ENCODE assay signal across 1 cellular context in the genomic region with DNA sequence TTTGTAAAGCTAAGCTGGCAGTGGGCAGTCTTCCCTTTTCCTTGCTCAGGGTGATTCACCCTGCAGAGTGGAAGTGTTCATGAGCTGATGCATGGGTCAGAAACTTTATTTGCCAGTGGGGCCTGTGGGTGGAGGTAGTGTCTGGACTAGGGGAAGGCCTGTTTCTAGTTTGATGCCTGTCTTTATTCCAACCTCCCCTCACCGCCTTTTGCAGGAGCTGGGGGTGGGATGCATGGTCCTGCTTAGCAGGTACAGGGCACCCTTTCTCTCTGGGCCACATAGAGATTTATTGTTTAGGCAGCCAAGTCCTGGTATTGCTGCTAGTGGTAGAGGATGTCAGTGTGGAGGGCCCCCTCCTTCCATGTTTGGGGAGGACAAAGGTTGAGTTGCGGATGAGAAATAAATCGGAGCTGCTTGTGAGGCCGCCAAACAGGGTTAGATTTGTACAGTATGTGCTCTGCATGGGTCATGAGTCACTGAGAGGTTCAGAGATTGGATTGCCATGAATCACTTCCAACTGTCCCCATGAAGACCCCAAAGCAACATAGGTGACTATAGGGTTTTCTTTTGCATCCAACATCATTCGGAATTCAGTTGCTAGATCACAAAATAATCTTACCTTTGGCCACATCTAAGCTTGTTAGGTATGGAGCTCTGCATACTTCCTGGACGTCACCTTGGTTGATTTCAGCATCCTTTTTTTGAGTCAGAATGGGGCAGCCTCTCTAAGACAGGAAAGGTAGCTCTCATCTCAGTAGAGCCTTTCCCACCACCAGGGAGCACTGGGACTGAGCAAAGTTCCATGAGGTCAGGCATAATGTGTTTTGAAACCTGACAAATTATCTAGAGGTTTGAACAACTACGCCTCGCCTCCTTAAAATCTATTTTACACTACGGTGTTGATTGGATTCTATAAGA.
A peak's percentile ranks its signal among the peaks of the same experiment; 100 is the strongest.
TF ChIP-seq lines count a peak whose summit lies in the region.

No MANE protein-coding gene starts in this region.

TF ChIP-seq in HepG2, 621 proteins besides CTCF, POLR2A, EP300 and RAD21 (continued from another document and continues in another):
- TF ChIP-seq NFAT5 (CRISPR knock-in tag; IDR thresholded peaks at IDR 0.05), result no peak
- no peak for TF ChIP-seq SALL2 (CRISPR knock-in tag; IDR thresholded peaks at IDR 0.05)
- TF ChIP-seq PAXIP1 (CRISPR knock-in tag; conservative IDR thresholded peaks at IDR 0.05), result peak; percentile 99
- no peak for TF ChIP-seq ZNF10 (CRISPR knock-in tag; IDR thresholded peaks at IDR 0.05; ENCODE audit: borderline replicate concordance, low read depth)
- no peak for TF ChIP-seq PBX3 (CRISPR knock-in tag; IDR thresholded peaks at IDR 0.05; ENCODE audit: borderline replicate concordance)
- no peak for TF ChIP-seq TP53 (CRISPR knock-in tag; conservative IDR thresholded peaks at IDR 0.05)
- TF ChIP-seq HIVEP1 (CRISPR knock-in tag; IDR thresholded peaks at IDR 0.05), result no peak
- no peak for TF ChIP-seq ZNF737 (CRISPR knock-in tag; IDR thresholded peaks at IDR 0.05; ENCODE audit: borderline replicate concordance)
- no peak for TF ChIP-seq ZNF563 (CRISPR knock-in tag; IDR thresholded peaks at IDR 0.05)
- no peak for TF ChIP-seq ZKSCAN5 (CRISPR knock-in tag; IDR thresholded peaks at IDR 0.05)
- TF ChIP-seq HDAC6 (IDR thresholded peaks at IDR 0.05; ENCODE audit: low read depth, low read length), result no peak
- no peak for TF ChIP-seq KLF13 (CRISPR knock-in tag; IDR thresholded peaks at IDR 0.05)
- peak; percentile 86; the same call in 1 of the 2 replicates for TF ChIP-seq ZNF556 (CRISPR knock-in tag; IDR thresholded peaks at IDR 0.05; ENCODE audit: borderline replicate concordance)
- TF ChIP-seq ZFP36L2 (CRISPR knock-in tag; IDR thresholded peaks at IDR 0.05), result no peak
- TF ChIP-seq ZNF251 (CRISPR knock-in tag; IDR thresholded peaks at IDR 0.05), result no peak
- peak; percentile 87 for TF ChIP-seq ZSCAN29 (CRISPR knock-in tag; conservative IDR thresholded peaks at IDR 0.05)
- TF ChIP-seq KDM6A (CRISPR knock-in tag; IDR thresholded peaks at IDR 0.05; ENCODE audit: low read depth), result peak; percentile 82
- peak; percentile 63 for TF ChIP-seq ZNF263 (CRISPR knock-in tag; IDR thresholded peaks at IDR 0.05)
- peak; percentile 75; the same call in 1 of the 2 replicates for TF ChIP-seq HOXA3 (CRISPR knock-in tag; IDR thresholded peaks at IDR 0.05)
- no peak for TF ChIP-seq ZNF749 (CRISPR knock-in tag; IDR thresholded peaks at IDR 0.05; ENCODE audit: borderline replicate concordance)
- TF ChIP-seq LCORL (IDR thresholded peaks at IDR 0.05), result peak; percentile 87
- TF ChIP-seq LCORL (CRISPR knock-in tag; IDR thresholded peaks at IDR 0.05), result peak; percentile 94
- TF ChIP-seq, protein P1, sequence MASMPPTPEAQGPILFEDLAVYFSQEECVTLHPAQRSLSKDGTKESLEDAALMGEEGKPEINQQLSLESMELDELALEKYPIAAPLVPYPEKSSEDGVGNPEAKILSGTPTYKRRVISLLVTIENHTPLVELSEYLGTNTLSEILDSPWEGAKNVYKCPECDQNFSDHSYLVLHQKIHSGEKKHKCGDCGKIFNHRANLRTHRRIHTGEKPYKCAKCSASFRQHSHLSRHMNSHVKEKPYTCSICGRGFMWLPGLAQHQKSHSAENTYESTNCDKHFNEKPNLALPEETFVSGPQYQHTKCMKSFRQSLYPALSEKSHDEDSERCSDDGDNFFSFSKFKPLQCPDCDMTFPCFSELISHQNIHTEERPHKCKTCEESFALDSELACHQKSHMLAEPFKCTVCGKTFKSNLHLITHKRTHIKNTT (CRISPR knock-in tag; IDR thresholded peaks at IDR 0.05), result no peak
- TF ChIP-seq GMEB2 (CRISPR knock-in tag; IDR thresholded peaks at IDR 0.05; ENCODE audit: low read depth), result no peak
- no peak for TF ChIP-seq FOXP1 (IDR thresholded peaks at IDR 0.05)
- peak; percentile 75 for TF ChIP-seq FOXP1 (CRISPR knock-in tag; IDR thresholded peaks at IDR 0.05)
- TF ChIP-seq FOXP4 (CRISPR knock-in tag; IDR thresholded peaks at IDR 0.05), result peak; percentile 87
- 0 out of 2 replicates have a peak, but pooled peaks have one; percentile 8 for TF ChIP-seq SNAPC2 (CRISPR knock-in tag; IDR thresholded peaks at IDR 0.05)
- TF ChIP-seq ZBED4 (CRISPR knock-in tag; IDR thresholded peaks at IDR 0.05; ENCODE audit: borderline replicate concordance), result peak; percentile 24; the same call in 1 of the 2 replicates
- TF ChIP-seq, protein P2, sequence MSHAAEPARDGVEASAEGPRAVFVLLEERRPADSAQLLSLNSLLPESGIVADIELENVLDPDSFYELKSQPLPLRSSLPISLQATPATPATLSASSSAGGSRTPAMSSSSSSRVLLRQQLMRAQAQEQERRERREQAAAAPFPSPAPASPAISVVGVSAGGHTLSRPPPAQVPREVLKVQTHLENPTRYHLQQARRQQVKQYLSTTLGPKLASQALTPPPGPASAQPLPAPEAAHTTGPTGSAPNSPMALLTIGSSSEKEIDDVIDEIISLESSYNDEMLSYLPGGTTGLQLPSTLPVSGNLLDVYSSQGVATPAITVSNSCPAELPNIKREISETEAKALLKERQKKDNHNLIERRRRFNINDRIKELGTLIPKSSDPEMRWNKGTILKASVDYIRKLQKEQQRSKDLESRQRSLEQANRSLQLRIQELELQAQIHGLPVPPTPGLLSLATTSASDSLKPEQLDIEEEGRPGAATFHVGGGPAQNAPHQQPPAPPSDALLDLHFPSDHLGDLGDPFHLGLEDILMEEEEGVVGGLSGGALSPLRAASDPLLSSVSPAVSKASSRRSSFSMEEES (CRISPR knock-in tag; IDR thresholded peaks at IDR 0.05), result peak; percentile 54; the same call in 1 of the 2 replicates
- no peak for TF ChIP-seq ZFYVE20 (CRISPR knock-in tag; IDR thresholded peaks at IDR 0.05; ENCODE audit: borderline replicate concordance, low read depth)
- TF ChIP-seq NCOA1 (CRISPR knock-in tag; IDR thresholded peaks at IDR 0.05), result no peak
- peak; percentile 49; the same call in 1 of the 2 replicates for TF ChIP-seq SOX13 (IDR thresholded peaks at IDR 0.05)
- peak in 1 of 2 experiments; percentile 72; a peak in 2 of 4 replicates for TF ChIP-seq SOX13 (CRISPR knock-in tag; conservative IDR thresholded peaks at IDR 0.05 in 1 of 2, IDR thresholded peaks at IDR 0.05 in 1 of 2)
